In genomic region chr2:202376460-202377307, GRCh38 we compare ENCODE assay signal across 8 cellular contexts. TPM values are rescaled to one million over a fixed set of nuclear protein-coding genes. Genes with fewer than 3 reads are reported as not detected.
DNase-seq lines count a peak whose midpoint lies in the region; ATAC-seq and TF ChIP-seq lines count a peak whose summit lies in the region.

No MANE protein-coding gene starts in this region.

- H3K27ac ChIP-seq in HUES64 (ENCODE audit: low read depth, low read length) (peak overlapping the region; percentile 99), WERI-Rb-1 (peak overlapping the region; percentile 90)

- no peaks in the 10 kb centered on the region for H3K27me3 ChIP-seq in HUES64 (ENCODE audit: insufficient read depth, low read length)
- no peaks in the 10 kb centered on the region for H3K27me3 ChIP-seq in WERI-Rb-1 (ENCODE audit: insufficient read depth, low read depth, severe bottlenecking)
- H3K27me3 ChIP-seq in kidney epithelial cell (ENCODE audit: control insufficient read depth, insufficient read depth, low read length): no peaks in the 10 kb centered on the region

- H3K9ac ChIP-seq in HUES64 (ENCODE audit: low read depth, low read length): peak overlapping the region; percentile 77

- H3K9me3 ChIP-seq in HUES64 (ENCODE audit: insufficient read depth, low read depth, low read length) (no peaks in the 10 kb centered on the region), WERI-Rb-1 (ENCODE audit: severe bottlenecking) (no peaks in the 10 kb centered on the region)

- H3K4me1 ChIP-seq in HUES64 (ENCODE audit: insufficient read depth, low read length): peaks cover 16% of the 10 kb centered on the region

- H3K36me3 ChIP-seq in HUES64 (ENCODE audit: insufficient read depth, low read length) (no peaks in the 10 kb centered on the region), WERI-Rb-1 (no peaks in the 10 kb centered on the region; the same call in 1 of the 2 replicates), kidney epithelial cell (ENCODE audit: control insufficient read depth, insufficient read depth, low read length) (no peaks in the 10 kb centered on the region)

- peak; percentile 69 for DNase-seq in COLO668 (lab: John Stamatoyannopoulos, UW; ENCODE audit: unreplicated experiment)
- peak; percentile 42 for DNase-seq in WERI-Rb-1
- peak; percentile 55 for DNase-seq in central memory CD4-positive, alpha-beta T cell
- DNase-seq in kidney epithelial cell (ENCODE audit: low read depth): no peak
- DNase-seq in stimulated activated CD4-positive, alpha-beta T cell treated with anti-CD3 and anti-CD28 coated beads, Interleukin-12 subunit alpha, Interleukin-12 subunit beta, amount 100 ng/mL, for 4 hours: peak; percentile 38
- DNase-seq in NCI-H1048 (lab: John Stamatoyannopoulos, UW): no peak

- peak; percentile 17 for ATAC-seq in GM21423 (IDR thresholded peaks at IDR 0.05; ENCODE audit: unreplicated experiment)

- under 1% methylated on average over 76 of the region's 78 CpGs for WGBS in HUES64

- TF ChIP-seq CTCF in WERI-Rb-1 (IDR thresholded peaks at IDR 0.05; ENCODE audit: low read depth, low read length) (no peak), kidney epithelial cell (IDR thresholded peaks at IDR 0.05; ENCODE audit: insufficient read depth, low read length, poor library complexity, severe bottlenecking) (no peak)

- peak overlapping the region; percentile 98 for H3K4me3 ChIP-seq in HUES64 (ENCODE audit: low read length)
- H3K4me3 ChIP-seq in WERI-Rb-1 (ENCODE audit: low read depth, low read length): peak overlapping the region; percentile 93
- peak overlapping the region; percentile 81 for H3K4me3 ChIP-seq in kidney epithelial cell (ENCODE audit: low read depth, low read length)

RNA-seq across cellular contexts. Expression of gene BMPR2, which starts 0.6 kb away (rescaled TPM):
- 8.5 TPM for polyA plus RNA-seq in HUES64 (2013, experiment 1 of 2)
- 9.4 TPM for polyA plus RNA-seq in HUES64 (2013, experiment 2 of 2)
- 44.8 and 46.3 TPM in 2 replicates for total RNA-seq in kidney epithelial cell

Comparison
In these comparisons a context has a peak if more than half of its experiments do, and no peak if none do; other contexts are left out.
1. DNase-seq: peak in COLO668 (single experiment), WERI-Rb-1 (single experiment), central memory CD4-positive, alpha-beta T cell (single experiment) and stimulated activated CD4-positive, alpha-beta T cell treated with anti-CD3 and anti-CD28 coated beads, Interleukin-12 subunit alpha, Interleukin-12 subunit beta, amount 100 ng/mL, for 4 hours (single experiment); none in kidney epithelial cell (single experiment) and NCI-H1048 (single experiment).
2. Peak in every context shown above with its lines, with median percentiles within 50 percentile points of each other: H3K4me3 ChIP-seq.